1 cellular context compared by ENCODE assay signal in genomic region chr4:38160487-38161207, GRCh38.
A peak's percentile ranks its signal among the peaks of the same experiment; 100 is the strongest.
TF ChIP-seq lines count a peak whose summit lies in the region.

No MANE protein-coding gene starts in this region.

TF ChIP-seq in HEK293, 187 proteins besides CTCF, POLR2A, EP300 and RAD21 (continued from another document and continues in another):
- TF ChIP-seq PRDM10 (tag by site-specific recombination; IDR thresholded peaks at IDR 0.05), result no peak
- TF ChIP-seq ZNF26 (tag by site-specific recombination; IDR thresholded peaks at IDR 0.05), result no peak
- TF ChIP-seq GLI4 (tag by site-specific recombination; IDR thresholded peaks at IDR 0.05), result no peak
- peak; percentile 44 for TF ChIP-seq SP7 (tag by site-specific recombination; IDR thresholded peaks at IDR 0.05)
- no peak for TF ChIP-seq HOXA7 (CRISPR knock-in tag; IDR thresholded peaks at IDR 0.05; ENCODE audit: borderline replicate concordance)
- peak; percentile 30; the same call in 1 of the 2 replicates for TF ChIP-seq PRDM1 (tag by site-specific recombination; IDR thresholded peaks at IDR 0.05)
- no peak for TF ChIP-seq ELK4 (IDR thresholded peaks at IDR 0.05; ENCODE audit: borderline replicate concordance, low read depth, low read length)
- TF ChIP-seq SCRT2 (tag by site-specific recombination; IDR thresholded peaks at IDR 0.05), result no peak
- TF ChIP-seq ZNF362 (tag by site-specific recombination; IDR thresholded peaks at IDR 0.05), result no peak
- no peak for TF ChIP-seq ZSCAN23 (tag by site-specific recombination; IDR thresholded peaks at IDR 0.05)
- no peak for TF ChIP-seq ZNF221 (tag by site-specific recombination; IDR thresholded peaks at IDR 0.05; ENCODE audit: borderline replicate concordance)
- no peak for TF ChIP-seq ZBTB1 (tag by site-specific recombination; IDR thresholded peaks at IDR 0.05)
- TF ChIP-seq ZNF302 (tag by site-specific recombination; IDR thresholded peaks at IDR 0.05; ENCODE audit: low read depth), result no peak
- TF ChIP-seq ZNF677 (tag by site-specific recombination; IDR thresholded peaks at IDR 0.05), result 0 out of 2 replicates have a peak, but pooled peaks have one; percentile 26
- no peak for TF ChIP-seq ZNF202 (tag by site-specific recombination; IDR thresholded peaks at IDR 0.05; ENCODE audit: borderline replicate concordance)
- TF ChIP-seq ZNF155 (tag by site-specific recombination; IDR thresholded peaks at IDR 0.05), result no peak
- no peak for TF ChIP-seq ZNF776 (tag by site-specific recombination; IDR thresholded peaks at IDR 0.05; ENCODE audit: borderline replicate concordance)
- no peak for TF ChIP-seq ZNF600 (tag by site-specific recombination; IDR thresholded peaks at IDR 0.05)
- TF ChIP-seq ZNF585B (tag by site-specific recombination; IDR thresholded peaks at IDR 0.05), result no peak
- TF ChIP-seq FEZF1 (tag by site-specific recombination; IDR thresholded peaks at IDR 0.05), result peak; percentile 20; the same call in 1 of the 2 replicates
- TF ChIP-seq ZNF157 (tag by site-specific recombination; IDR thresholded peaks at IDR 0.05), result no peak
- TF ChIP-seq ZNF112 (tag by site-specific recombination; IDR thresholded peaks at IDR 0.05), result no peak
- TF ChIP-seq ZEB2 (tag by site-specific recombination; IDR thresholded peaks at IDR 0.05), result peak; percentile 64; the same call in 1 of the 2 replicates
- no peak for TF ChIP-seq EGR2 (tag by site-specific recombination; IDR thresholded peaks at IDR 0.05; ENCODE audit: low read depth)
- TF ChIP-seq ZFP3 (tag by site-specific recombination; IDR thresholded peaks at IDR 0.05; ENCODE audit: low read depth), result no peak
- TF ChIP-seq ZNF529 (tag by site-specific recombination; IDR thresholded peaks at IDR 0.05; ENCODE audit: insufficient replicate concordance), result no peak
- TF ChIP-seq ZNF514 (tag by site-specific recombination; IDR thresholded peaks at IDR 0.05), result no peak
- TF ChIP-seq ZNF324 (tag by site-specific recombination; IDR thresholded peaks at IDR 0.05), result peak; percentile 76
- no peak for TF ChIP-seq ZNF544 (tag by site-specific recombination; IDR thresholded peaks at IDR 0.05)
- no peak for TF ChIP-seq ZNF785 (tag by site-specific recombination; IDR thresholded peaks at IDR 0.05)
- no peak for TF ChIP-seq ZBTB48 (tag by site-specific recombination; IDR thresholded peaks at IDR 0.05)
- no peak for TF ChIP-seq SP3 (tag by site-specific recombination; IDR thresholded peaks at IDR 0.05)
- TF ChIP-seq ZNF560 (tag by site-specific recombination; IDR thresholded peaks at IDR 0.05; ENCODE audit: borderline replicate concordance), result no peak
- TF ChIP-seq OVOL3 (tag by site-specific recombination; IDR thresholded peaks at IDR 0.05), result no peak
- no peak for TF ChIP-seq ZNF701 (tag by site-specific recombination; IDR thresholded peaks at IDR 0.05)
- no peak for TF ChIP-seq ZNF223 (tag by site-specific recombination; IDR thresholded peaks at IDR 0.05)
- no peak for TF ChIP-seq KLF8 (tag by site-specific recombination; IDR thresholded peaks at IDR 0.05)
- no peak for TF ChIP-seq ZBTB10 (tag by site-specific recombination; IDR thresholded peaks at IDR 0.05)
- TF ChIP-seq GLI2 (tag by site-specific recombination; IDR thresholded peaks at IDR 0.05; ENCODE audit: borderline replicate concordance, low read depth), result no peak
- TF ChIP-seq ZNF404 (tag by site-specific recombination; IDR thresholded peaks at IDR 0.05), result no peak
- peak; percentile 28; the same call in 1 of the 2 replicates for TF ChIP-seq HIC1 (tag by site-specific recombination; IDR thresholded peaks at IDR 0.05)
- no peak for TF ChIP-seq ZNF416 (tag by site-specific recombination; IDR thresholded peaks at IDR 0.05)
- TF ChIP-seq MZF1 (tag by site-specific recombination; IDR thresholded peaks at IDR 0.05; ENCODE audit: borderline replicate concordance), result no peak
- no peak for TF ChIP-seq ZFP69B (tag by site-specific recombination; IDR thresholded peaks at IDR 0.05)
- TF ChIP-seq AEBP2 (tag by site-specific recombination; IDR thresholded peaks at IDR 0.05; ENCODE audit: borderline replicate concordance), result no peak
- TF ChIP-seq ZNF16 (tag by site-specific recombination; IDR thresholded peaks at IDR 0.05; ENCODE audit: low read depth), result no peak
- no peak for TF ChIP-seq KLF9 (tag by site-specific recombination; IDR thresholded peaks at IDR 0.05; ENCODE audit: low read depth)
- no peak for TF ChIP-seq ZNF132 (tag by site-specific recombination; IDR thresholded peaks at IDR 0.05; ENCODE audit: borderline replicate concordance)
- peak; percentile 73 for TF ChIP-seq ZNF366 (tag by site-specific recombination; conservative IDR thresholded peaks at IDR 0.05)
- TF ChIP-seq ZNF707 (tag by site-specific recombination; IDR thresholded peaks at IDR 0.05), result no peak
- TF ChIP-seq INSM2 (tag by site-specific recombination; IDR thresholded peaks at IDR 0.05), result no peak
- TF ChIP-seq IKZF3 (tag by site-specific recombination; IDR thresholded peaks at IDR 0.05), result peak; percentile 57
- TF ChIP-seq OSR2 (tag by site-specific recombination; IDR thresholded peaks at IDR 0.05), result no peak
- TF ChIP-seq ZSCAN30 (tag by site-specific recombination; IDR thresholded peaks at IDR 0.05), result no peak
- 0 out of 2 replicates have a peak, but pooled peaks have one; percentile 24 for TF ChIP-seq ZXDB (tag by site-specific recombination; IDR thresholded peaks at IDR 0.05)
